Comparison of ENCODE assay signal across 12 cellular contexts in genomic region chr7:99260395-99260794, GRCh38. TPM values are rescaled to one million over a fixed set of nuclear protein-coding genes. Genes with fewer than 3 reads are reported as not detected.
"Had no signal": no experiment of that assay in that cellular context is flagged by ENCODE, and none has a peak within 500 bp of the region (broad histone marks: within the 10 kb centered on the region; RNA-seq: fewer than 3 reads in every experiment).

No MANE protein-coding gene starts in this region.

- H3K9ac ChIP-seq: KMS-11 had no signal

- H3K4me3 ChIP-seq: GM23338, HAP-1 had no signal

- DNase-seq: H7, HFFc6, IMR-90, Karpas-422, KBM-7 had no signal

- H3K27ac ChIP-seq: HL-60, KMS-11 had no signal

- H3K9me3 ChIP-seq: HAP-1 had no signal

- ATAC-seq: GM23338, HCT116 had no signal

- H2AFZ ChIP-seq: GM23338 had no signal

- H3K4me2 ChIP-seq: GM23338, KMS-11 had no signal

- H3K36me3 ChIP-seq: HAP-1 had no signal

- H3K4me1 ChIP-seq: HAP-1 had no signal

RNA-seq across cellular contexts. Expression of gene MYH16, which starts 12.2 kb away (rescaled TPM):
- total RNA-seq: GM23338, H7 had no signal
- polyA plus RNA-seq: GM23338 had no signal

RNA-seq across cellular contexts. Expression of gene KPNA7, which starts 52.5 kb away (rescaled TPM):
- total RNA-seq: GM23338, H4, H7, HFFc6, HT1080, IMR-90 had no signal
- polyA plus RNA-seq: GM23338, IMR-90 had no signal
